In genomic region chr16:15853021-15853420, GRCh38 we compare ENCODE assay signal across 17 cellular contexts. TPM values are rescaled to one million over a fixed set of nuclear protein-coding genes. Genes with fewer than 3 reads are reported as not detected.
"Had no signal": no experiment of that assay in that cellular context is flagged by ENCODE, and none has a peak within 500 bp of the region (broad histone marks: within the 10 kb centered on the region; RNA-seq: fewer than 3 reads in every experiment).

No MANE protein-coding gene starts in this region.

- H3K4me3 Mint-ChIP-seq: activated naive CD4-positive, alpha-beta T cell treated with anti-CD3 and anti-CD28 coated beads for 36 hours; activated naive CD8-positive, alpha-beta T cell treated with anti-CD3 and anti-CD28 coated beads, Interleukin-2, amount 50 U/mL, for 24 hours; natural killer cell treated with Interleukin-12 subunit alpha and Interleukin-12 subunit beta and Interleukin-15 and Interleukin-18, amount 100 ng/mL, for 72 hours; T-cell had no signal

- H3K36me3 Mint-ChIP-seq: natural killer cell treated with Interleukin-12 subunit alpha and Interleukin-12 subunit beta and Interleukin-15 and Interleukin-18, amount 100 ng/mL, for 72 hours had no signal

- ATAC-seq: activated naive CD8-positive, alpha-beta T cell treated with anti-CD3 and anti-CD28 coated beads, Interleukin-2, amount 50 U/mL, for 24 hours; left lung; mucosa of descending colon; natural killer cell treated with Interleukin-12 subunit alpha and Interleukin-12 subunit beta and Interleukin-15 and Interleukin-18, amount 100 ng/mL, for 72 hours; psoas muscle; T-cell had no signal

- H3K27ac Mint-ChIP-seq: activated naive CD4-positive, alpha-beta T cell treated with anti-CD3 and anti-CD28 coated beads for 36 hours; activated naive CD8-positive, alpha-beta T cell treated with anti-CD3 and anti-CD28 coated beads, Interleukin-2, amount 50 U/mL, for 24 hours; activated T-helper 2 cell treated with anti-CD3 and anti-CD28 coated beads, Interferon-gamma antibody, Interleukin-2, Interleukin-4, amounts not matched to agents 10 μg/mL and 5 μg/mL and 100 μg/mL, durations not matched to agents 14 hours and 24 hours and 36 hours; natural killer cell treated with Interleukin-12 subunit alpha and Interleukin-12 subunit beta and Interleukin-15 and Interleukin-18, amount 100 ng/mL, for 72 hours; T-cell had no signal

- H3K9me3 ChIP-seq: left lung, mucosa of descending colon, psoas muscle had no signal

- DNase-seq: activated CD4-positive, alpha-beta T cell treated with anti-CD3 and anti-CD28 coated beads, Interleukin-2, amount 50 U/mL, for 48 hours; activated naive CD4-positive, alpha-beta T cell treated with anti-CD3 and anti-CD28 coated beads for 36 hours; activated naive CD8-positive, alpha-beta T cell treated with anti-CD3 and anti-CD28 coated beads, Interleukin-2, amount 50 U/mL, for 24 hours; erythroblast; hippocampal formation; kidney; left lung; mucosa of descending colon; psoas muscle; stimulated activated CD4-positive, alpha-beta T cell treated with anti-CD3 and anti-CD28 coated beads, Interleukin-2, amount 100 ng/mL, for 24 hours; T-cell; T-helper 9 cell; trophoblast cell; WERI-Rb-1 had no signal

- H3K27ac ChIP-seq: left lung, psoas muscle, WERI-Rb-1 had no signal

- H3K36me3 ChIP-seq: left lung, WERI-Rb-1 had no signal

- H3K9me3 Mint-ChIP-seq: activated naive CD4-positive, alpha-beta T cell treated with anti-CD3 and anti-CD28 coated beads for 36 hours; activated naive CD8-positive, alpha-beta T cell treated with anti-CD3 and anti-CD28 coated beads, Interleukin-2, amount 50 U/mL, for 24 hours; activated T-helper 2 cell treated with anti-CD3 and anti-CD28 coated beads, Interferon-gamma antibody, Interleukin-2, Interleukin-4, amounts not matched to agents 10 μg/mL and 5 μg/mL and 100 μg/mL, durations not matched to agents 14 hours and 24 hours and 36 hours; natural killer cell treated with Interleukin-12 subunit alpha and Interleukin-12 subunit beta and Interleukin-15 and Interleukin-18, amount 100 ng/mL, for 72 hours; T-cell had no signal

- H3K4me3 ChIP-seq: left lung, mucosa of descending colon had no signal

RNA-seq across cellular contexts. Expression of gene MYH11, which starts 3.8 kb away (rescaled TPM):
- total RNA-seq: activated naive CD4-positive, alpha-beta T cell treated with anti-CD3 and anti-CD28 coated beads for 36 hours; activated T-helper 2 cell treated with anti-CD3 and anti-CD28 coated beads, Interferon-gamma antibody, Interleukin-2, Interleukin-4, amounts not matched to agents 10 μg/mL and 5 μg/mL and 100 μg/mL, durations not matched to agents 14 hours and 24 hours and 36 hours; glomerular endothelial cell; natural killer cell treated with Interleukin-12 subunit alpha and Interleukin-12 subunit beta and Interleukin-15 and Interleukin-18, amount 100 ng/mL, for 72 hours had no signal
